In the genomic region with DNA sequence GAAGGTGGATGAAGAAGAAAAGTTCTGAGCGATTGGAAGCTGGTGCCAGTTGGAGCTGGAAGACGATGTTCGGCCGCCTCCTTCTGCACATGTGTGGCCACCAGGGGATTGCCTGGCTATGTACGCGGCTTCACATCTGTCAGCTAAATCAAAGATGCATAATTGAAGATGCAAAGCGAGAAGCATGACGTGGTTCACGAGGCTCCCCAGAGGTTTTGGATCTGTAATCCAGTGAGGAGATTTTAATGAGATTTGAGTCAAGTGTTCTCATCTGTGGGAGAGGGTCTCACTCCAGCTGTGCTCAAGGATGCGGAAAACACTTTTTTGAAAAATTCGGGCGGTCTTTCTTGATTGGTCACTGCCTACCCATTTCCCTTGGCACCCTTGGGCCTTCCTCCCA, we compare ENCODE assay signal across 30 cellular contexts.
"Had no signal": no experiment of that assay in that cellular context is flagged by ENCODE, and none has a peak within 500 bp of the region (broad histone marks: within the 10 kb centered on the region; RNA-seq: fewer than 3 reads in every experiment).

No MANE protein-coding gene starts in this region.

- H3K4me1 ChIP-seq: ascending aorta, gastrocnemius medialis, left lung, lower lobe of right lung, sigmoid colon, upper lobe of left lung had no signal

- H3K9me3 ChIP-seq: ascending aorta, colonic mucosa, gastrocnemius medialis, lower lobe of right lung, neutrophil, sigmoid colon had no signal

- H3K4me3 ChIP-seq: ascending aorta, cardiac muscle cell, colonic mucosa, gastrocnemius medialis, left lung, lower lobe of right lung, sigmoid colon, upper lobe of left lung had no signal

- H3K27ac ChIP-seq: ascending aorta, cardiac muscle cell, colonic mucosa, epithelial cell of prostate, gastrocnemius medialis, left lung, lower lobe of right lung, neutrophil, sigmoid colon, upper lobe of left lung, VCaP had no signal

- DNase-seq: activated CD4-positive, alpha-beta T cell treated with anti-CD3 and anti-CD28 coated beads for 48 hours; activated CD4-positive, alpha-beta T cell treated with anti-CD3 and anti-CD28 coated beads, Interleukin-2, amount 50 U/mL, for 48 hours; activated CD8-positive, alpha-beta memory T cell treated with anti-CD3 and anti-CD28 coated beads, Interleukin-2, amount 50 U/mL, for 4 hours; activated gamma-delta T cell; activated naive CD4-positive, alpha-beta T cell treated with anti-CD3 and anti-CD28 coated beads, Interleukin-2, amount 10 ng/mL, durations not matched to agents 7 days and 5 days; activated naive CD8-positive, alpha-beta T cell treated with anti-CD3 and anti-CD28 coated beads, Interleukin-2, amount 10 ng/mL, durations not matched to agents 7 days and 5 days; activated T-cell treated with anti-CD3 and anti-CD28 coated beads, Interleukin-2, amount 50 U/mL, for 1 hour; cerebellar nuclear complex; colonic mucosa; effector CD8-positive, alpha-beta T cell; gastrocnemius medialis; glutamatergic neuron; lower lobe of right lung; mesendoderm; natural killer cell; sigmoid colon; small intestine; stimulated activated CD4-positive, alpha-beta T cell treated with anti-CD3 and anti-CD28 coated beads, Interleukin-4, amount 100 ng/mL, for 24 hours; stimulated activated naive CD8-positive, alpha-beta T cell treated with anti-CD3 and anti-CD28 coated beads, Interleukin-15, amount 100 ng/mL, for 72 hours; substantia nigra; upper lobe of left lung had no signal

- H3K36me3 ChIP-seq: ascending aorta, cardiac muscle cell, colonic mucosa, gastrocnemius medialis, left lung, lower lobe of right lung, neutrophil, sigmoid colon, upper lobe of left lung had no signal

- H3K27me3 ChIP-seq: ascending aorta, cardiac muscle cell, colonic mucosa, gastrocnemius medialis, left lung, neutrophil, sigmoid colon, upper lobe of left lung had no signal

- FAIRE-seq: endometrium, islet of Langerhans, small intestine, TTC549 had no signal
